ENCODE assay signal across 23 cellular contexts in genomic region chr18:39441648-39442047, GRCh38.
DNase-seq lines count a peak whose midpoint lies in the region; ATAC-seq, FAIRE-seq and TF ChIP-seq lines count a peak whose summit lies in the region.
"Had no signal": no experiment of that assay in that cellular context is flagged by ENCODE, and none has a peak within 500 bp of the region (broad histone marks: within the 10 kb centered on the region; RNA-seq: fewer than 3 reads in every experiment).

No MANE protein-coding gene starts in this region.

- TF ChIP-seq CTCF in D721Med (IDR thresholded peaks at IDR 0.05; ENCODE audit: insufficient read depth, missing control alignments) (no peak), HEK293 (tag by site-specific recombination; IDR thresholded peaks at IDR 0.05) (no peak), RWPE2 (IDR thresholded peaks at IDR 0.05; ENCODE audit: poor library complexity, severe bottlenecking) (no peak), epithelial cell of esophagus (IDR thresholded peaks at IDR 0.05; ENCODE audit: insufficient read depth, low read depth, low read length, missing control alignments) (no peak), lower lobe of right lung (IDR thresholded peaks at IDR 0.05) (no peak)

- H3K4me1 ChIP-seq in HEK293 (ENCODE audit: control insufficient read depth, insufficient read depth, low read length) (no peaks in the 10 kb centered on the region), RWPE2 (ENCODE audit: insufficient read depth, poor library complexity, severe bottlenecking) (peaks cover 6% of the 10 kb centered on the region), lower lobe of right lung (no peaks in the 10 kb centered on the region)
- H3K4me1 ChIP-seq: BE2C had no signal

- FAIRE-seq in D721Med (lab: Jason Lieb, UNC): peak; percentile 48
- FAIRE-seq: GM19239, H54, HTR-8/SVneo, K562 had no signal

- POLR2A ChIA-PET in HEK293 (lab: Yijun Ruan, JAX): no interaction called here

- intact Hi-C loops in lower lobe of right lung (cut with DNase I): no loop called here

- H3K27ac ChIP-seq in HEK293 (ENCODE audit: extremely low read depth, low read depth, low read length): no peak overlapping the region
- no peak overlapping the region for H3K27ac ChIP-seq in RWPE2 (ENCODE audit: poor library complexity, severe bottlenecking)
- H3K27ac ChIP-seq in lower lobe of right lung: no peak overlapping the region
- H3K27ac ChIP-seq: GM23248 had no signal

- CTCF ChIA-PET in HEK293 (lab: Yijun Ruan, JAX): no interaction called here

- DNase-seq in D721Med (ENCODE audit: insufficient read length, low spot score): no peak
- no peak for DNase-seq in RWPE2 (ENCODE audit: low spot score)
- DNase-seq in epithelial cell of esophagus (ENCODE audit: low read depth): peak; percentile 75
- DNase-seq in lower lobe of right lung: no peak
- DNase-seq in cerebellar cortex (ENCODE audit: low spot score): no peak
- DNase-seq: ACHN; BE2C; C1 segment of cervical spinal cord; CD4-positive, CD25-positive, alpha-beta regulatory T cell; CD8-positive, alpha-beta memory T cell; COR-L47; DMS79 treated with DMSO at 0.1 percent for 48 hours; GF-D8; GM23248; HCEC 1CT; HFFc6; IMR-90 had no signal

- H3K9me3 ChIP-seq in HEK293 (ENCODE audit: control insufficient read depth, insufficient read depth, low read depth, low read length) (no peaks in the 10 kb centered on the region), RWPE2 (ENCODE audit: severe bottlenecking) (no peaks in the 10 kb centered on the region), lower lobe of right lung (no peaks in the 10 kb centered on the region)
- H3K9me3 ChIP-seq: BE2C had no signal

- ATAC-seq in RWPE2 (ENCODE audit: low read depth) (peak; percentile 36; the same call in 1 of the 3 replicates), HG02588 (IDR thresholded peaks at IDR 0.05; ENCODE audit: unreplicated experiment) (no peak), lower lobe of right lung (no peak)
- ATAC-seq: K562 had no signal

- H3K4me3 ChIP-seq in HEK293 (ENCODE audit: low read depth, low read length) (no peak overlapping the region), RWPE2 (ENCODE audit: severe bottlenecking) (no peak overlapping the region), epithelial cell of esophagus (ENCODE audit: low read length) (no peak overlapping the region), lower lobe of right lung (no peak overlapping the region)
- H3K4me3 ChIP-seq: GM23248, K562 had no signal

- H3K27me3 ChIP-seq in RWPE2 (ENCODE audit: insufficient read depth, poor library complexity, severe bottlenecking) (no peaks in the 10 kb centered on the region), lower lobe of right lung (ENCODE audit: low read depth) (no peaks in the 10 kb centered on the region)
- H3K27me3 ChIP-seq: BE2C had no signal

- H3K36me3 ChIP-seq in HEK293 (ENCODE audit: control insufficient read depth in 2 of 2, insufficient read depth in 1 of 2, low read length in 2 of 2) (no peaks in the 10 kb centered on the region), RWPE2 (ENCODE audit: low read depth) (no peaks in the 10 kb centered on the region), lower lobe of right lung (no peaks in the 10 kb centered on the region)
- H3K36me3 ChIP-seq: BE2C had no signal

TF ChIP-seq in HEK293, 187 proteins besides CTCF, POLR2A, EP300 and RAD21:
- TF ChIP-seq ZNF335 (tag by site-specific recombination; conservative IDR thresholded peaks at IDR 0.05): no peak
- TF ChIP-seq ZBTB17 (tag by site-specific recombination; IDR thresholded peaks at IDR 0.05): no peak
- TF ChIP-seq ZNF10 (tag by site-specific recombination; IDR thresholded peaks at IDR 0.05): no peak
- TF ChIP-seq PRDM6 (tag by site-specific recombination; IDR thresholded peaks at IDR 0.05): peak; percentile 23; the same call in 1 of the 2 replicates
- TF ChIP-seq ZNF146 (tag by site-specific recombination; IDR thresholded peaks at IDR 0.05): no peak
